ENCODE assay signal across 21 cellular contexts in the genomic region with DNA sequence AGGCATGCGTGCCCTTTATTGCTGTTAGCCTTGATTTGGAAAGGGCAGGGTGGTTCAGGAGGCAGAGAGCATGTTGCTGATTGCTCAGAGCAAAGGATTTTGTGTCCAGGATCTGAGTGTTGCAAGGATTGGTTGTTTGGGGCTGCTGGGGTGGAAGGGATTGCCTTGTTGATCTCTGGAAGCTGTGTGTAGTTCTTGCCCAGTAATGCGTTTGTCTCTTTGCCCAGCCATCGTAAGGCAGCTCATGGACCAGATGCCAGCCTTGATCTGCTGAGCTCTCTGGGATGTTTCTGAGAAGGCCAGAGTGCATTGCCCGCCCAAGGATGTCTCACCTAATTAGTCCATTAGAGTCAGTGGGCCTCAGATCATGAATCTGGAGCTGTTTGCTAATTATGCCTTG. TPM values are rescaled to one million over a fixed set of nuclear protein-coding genes. Genes with fewer than 3 reads are reported as not detected.
DNase-seq lines count a peak whose midpoint lies in the region; ATAC-seq and TF ChIP-seq lines count a peak whose summit lies in the region.
"Had no signal": no experiment of that assay in that cellular context is flagged by ENCODE, and none has a peak within 500 bp of the region (broad histone marks: within the 10 kb centered on the region; RNA-seq: fewer than 3 reads in every experiment).

No MANE protein-coding gene starts in this region.

- no peak overlapping the region for H3K4me3 Mint-ChIP-seq in brain
- H3K4me3 Mint-ChIP-seq: activated naive CD8-positive, alpha-beta T cell treated with anti-CD3 and anti-CD28 coated beads for 36 hours; stimulated activated naive CD8-positive, alpha-beta T cell treated with anti-CD3 and anti-CD28 coated beads, Interleukin-15, Interleukin-2, amounts not matched to agents 100 ng/mL and 50 ng/mL, for 24 hours had no signal

- ATAC-seq in GM18517 (IDR thresholded peaks at IDR 0.05; ENCODE audit: unreplicated experiment): no peak

- no peak for TF ChIP-seq POLR2A in stomach (IDR thresholded peaks at IDR 0.05)

- H3K27me3 ChIP-seq in GM23248 (replicated peaks; ENCODE audit: insufficient read depth) (0 out of 2 replicates have a peak, but pooled peaks cover 9% of the 10 kb centered on the region), stomach (no peaks in the 10 kb centered on the region)

- H3K36me3 ChIP-seq in GM23248 (ENCODE audit: low read depth) (no peaks in the 10 kb centered on the region), stomach (peaks cover 0 to 9% (median 0%) of the 10 kb centered on the region in 4 donors)

- TF ChIP-seq EP300 in stomach (IDR thresholded peaks at IDR 0.05): no peak

- peak overlapping the region in 4 of 5 experiments; percentile 38 to 75 (median 64) for H3K27ac Mint-ChIP-seq in brain
- H3K27ac Mint-ChIP-seq: activated naive CD8-positive, alpha-beta T cell treated with anti-CD3 and anti-CD28 coated beads for 36 hours; stimulated activated naive CD8-positive, alpha-beta T cell treated with anti-CD3 and anti-CD28 coated beads, Interleukin-15, Interleukin-2, amounts not matched to agents 100 ng/mL and 50 ng/mL, for 24 hours had no signal

- DNase-seq in GM23248 (peak; percentile 35), medulla oblongata (ENCODE audit: extremely low spot score) (peak; percentile 67), stomach (no peak), foreskin fibroblast (no peak)
- DNase-seq in stimulated activated CD8-positive, alpha-beta memory T cell treated with anti-CD3 and anti-CD28 coated beads, Interleukin-4, amount 100 ng/mL, for 48 hours: no peak
- no peak for DNase-seq in activated CD4-positive, alpha-beta T cell treated with anti-CD3 and anti-CD28 coated beads for 48 hours
- DNase-seq: activated effector memory CD4-positive, alpha-beta T cell treated with anti-CD3 and anti-CD28 coated beads, Interleukin-2, amount 50 U/mL, for 16 hours; activated naive CD8-positive, alpha-beta T cell treated with anti-CD3 and anti-CD28 coated beads for 36 hours; activated T-cell treated with anti-CD3 and anti-CD28 coated beads, Interleukin-2, amount 50 U/mL, for 1 hour; Calu3; DND-41; HCEC 1CT; KG1; kidney glomerular epithelial cell; MM.1S; NCI-H1417; NCI-H2081 had no signal

- H4K20me1 ChIP-seq in GM23248 (ENCODE audit: insufficient read depth): no peaks in the 10 kb centered on the region

- H3K9me2 ChIP-seq in GM23248 (ENCODE audit: insufficient read depth): no peaks in the 10 kb centered on the region

- no peak overlapping the region for H2AFZ ChIP-seq in GM23248

- H3K9ac ChIP-seq in GM23248: no peak overlapping the region

- peaks cover 0 to under 1% (median 0%) of the 10 kb centered on the region in 5 experiments for H3K9me3 Mint-ChIP-seq in brain
- H3K9me3 Mint-ChIP-seq: activated naive CD8-positive, alpha-beta T cell treated with anti-CD3 and anti-CD28 coated beads for 36 hours; stimulated activated naive CD8-positive, alpha-beta T cell treated with anti-CD3 and anti-CD28 coated beads, Interleukin-15, Interleukin-2, amounts not matched to agents 100 ng/mL and 50 ng/mL, for 24 hours had no signal

- no peak overlapping the region for H3K4me3 ChIP-seq in GM23248
- no peak overlapping the region for H3K4me3 ChIP-seq in stomach
- H3K4me3 ChIP-seq in foreskin fibroblast (ENCODE audit: low read depth in 1 of 2, low read length in 2 of 2): no peak overlapping the region

- H3F3A ChIP-seq in GM23248 (ENCODE audit: insufficient read depth): no peaks in the 10 kb centered on the region

- H3K4me2 ChIP-seq in GM23248 (ENCODE audit: unreplicated experiment): no peak overlapping the region

- H3K4me1 Mint-ChIP-seq in brain: peaks cover 32% of the 10 kb centered on the region

- intact Hi-C loops in stomach (cut with DNase I; ENCODE audit: low total_unique reads): no loop called here

- TF ChIP-seq CTCF in brain (conservative IDR thresholded peaks at IDR 0.05) (no peak), stomach (IDR thresholded peaks at IDR 0.05) (no peak), foreskin fibroblast (IDR thresholded peaks at IDR 0.05; ENCODE audit: low read depth, low read length) (no peak)

- 24 to 26% methylated on average over 4 of the region's 4 CpGs for WGBS in GM23248 (ENCODE audit: low coverage in 1 of 2, low lambda C conversion rate in 2 of 2, missing lambda C conversion rate in 2 of 2), 2 experiments
- 70 to 88% (median 84%) methylated on average over 4 of the region's 4 CpGs for WGBS in stomach, 5 donors

- H3K36me3 Mint-ChIP-seq in brain: peaks cover 6% of the 10 kb centered on the region
- H3K36me3 Mint-ChIP-seq: activated naive CD8-positive, alpha-beta T cell treated with anti-CD3 and anti-CD28 coated beads for 36 hours had no signal

- H3K27ac ChIP-seq in GM23248 (no peak overlapping the region), stomach (peak overlapping the region in 3 of 5 donors; percentile 20 to 44 (median 30))
- H3K27ac ChIP-seq: C4-2B had no signal

- 0 out of 2 replicates have a peak, but pooled peaks cover 4% of the 10 kb centered on the region for H3K4me1 ChIP-seq in GM23248 (ENCODE audit: insufficient read depth)
- H3K4me1 ChIP-seq in stomach: peaks cover 0 to 62% (median 37%) of the 10 kb centered on the region in 4 donors

- no peaks in the 10 kb centered on the region for H3K79me2 ChIP-seq in GM23248 (ENCODE audit: insufficient read depth)

- H3K27me3 Mint-ChIP-seq in brain: no peaks in the 10 kb centered on the region
- H3K27me3 Mint-ChIP-seq: activated naive CD8-positive, alpha-beta T cell treated with anti-CD3 and anti-CD28 coated beads for 36 hours; stimulated activated naive CD8-positive, alpha-beta T cell treated with anti-CD3 and anti-CD28 coated beads, Interleukin-15, Interleukin-2, amounts not matched to agents 100 ng/mL and 50 ng/mL, for 24 hours had no signal

- H3K9me3 ChIP-seq in GM23248 (ENCODE audit: low read depth) (no peaks in the 10 kb centered on the region), stomach (no peaks in the 10 kb centered on the region)

- in situ Hi-C loops in GM23248 (cut with MboI): no loop called here

RNA-seq across cellular contexts. Expression of a gene that starts 33.6 kb away (rescaled TPM):
- total RNA-seq in GM23248 (2014; rRNA removed; shearing (Covaris generic)): not detected in 2 replicates
- polyA plus RNA-seq in GM23248 (2016; fragmentation: Nextera tagmentation; extraction: Ambion mirVana) (not detected in 2 replicates), brain (ENCODE audit: insufficient read depth, low read depth, low replicate concordance) (3.0 TPM), stomach (1 to 10 TPM in 2 of 3 donors, under 1 TPM in 1; 0.44 to 2.0 (median 1.5) TPM)
- total RNA-seq in stomach: 100 to 1,000 TPM in 1 of 5 donors, 1 to 10 TPM in 4; 1.2 to 284 (median 6.4) TPM

Comparison
In these comparisons a context has a peak if more than half of its experiments do, and no peak if none do; other contexts are left out.
1. DNase-seq: peak in GM23248 (single experiment) and medulla oblongata (single experiment); none in stomach (single experiment), foreskin fibroblast (0 of 2), stimulated activated CD8-positive, alpha-beta memory T cell treated with anti-CD3 and anti-CD28 coated beads, Interleukin-4, amount 100 ng/mL, for 48 hours (single experiment) and activated CD4-positive, alpha-beta T cell treated with anti-CD3 and anti-CD28 coated beads for 48 hours (single experiment).